Comparison of ENCODE assay signal across 32 cellular contexts in the genomic region with DNA sequence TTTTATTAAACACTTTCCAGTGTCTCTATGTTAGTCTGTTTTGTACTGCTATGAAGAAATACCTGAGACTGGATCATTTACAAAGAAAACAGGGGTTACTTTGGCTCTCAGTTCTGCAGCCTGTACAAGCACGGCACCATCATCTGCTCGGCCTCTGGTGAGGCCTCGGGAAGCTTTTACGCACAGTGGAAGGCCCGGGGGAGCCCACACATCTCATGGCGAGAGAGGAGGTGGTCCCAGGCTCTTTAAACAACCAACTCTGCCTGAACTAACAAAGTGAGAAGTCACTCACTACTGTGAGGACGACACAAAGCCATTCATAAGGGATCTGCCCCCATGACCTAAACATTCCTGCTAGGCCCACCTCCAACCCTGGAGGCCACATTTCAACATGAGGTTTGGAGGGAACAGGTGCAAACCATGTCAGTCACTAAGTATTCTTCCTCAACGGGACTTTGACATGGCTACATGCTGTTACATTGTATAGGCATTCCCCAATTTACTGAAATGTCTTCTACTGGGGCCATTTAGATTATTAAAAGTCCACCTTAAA. TPM values are rescaled to one million over a fixed set of nuclear protein-coding genes. Genes with fewer than 3 reads are reported as not detected.
"Had no signal": no experiment of that assay in that cellular context is flagged by ENCODE, and none has a peak within 500 bp of the region (broad histone marks: within the 10 kb centered on the region; RNA-seq: fewer than 3 reads in every experiment).

No MANE protein-coding gene starts in this region.

- H3K27me3 Mint-ChIP-seq: activated naive CD8-positive, alpha-beta T cell; stimulated activated naive CD8-positive, alpha-beta T cell treated with anti-CD3 and anti-CD28 coated beads, Interleukin-15, Interleukin-2, amounts not matched to agents 100 ng/mL and 50 ng/mL, for 24 hours had no signal

- H3K27ac Mint-ChIP-seq: activated naive CD8-positive, alpha-beta T cell; activated T-helper 2 cell treated with anti-CD3 and anti-CD28 coated beads, Interferon-gamma antibody, Interleukin-2, Interleukin-4, amounts not matched to agents 10 μg/mL and 5 μg/mL and 100 μg/mL, durations not matched to agents 14 hours and 24 hours and 36 hours; immature natural killer cell; nephron progenitor cell; stimulated activated naive CD8-positive, alpha-beta T cell treated with anti-CD3 and anti-CD28 coated beads, Interleukin-15, Interleukin-2, amounts not matched to agents 100 ng/mL and 50 ng/mL, for 24 hours had no signal

- DNase-seq: activated CD4-positive, alpha-beta T cell treated with anti-CD3 and anti-CD28 coated beads for 1 hour; activated CD4-positive, alpha-beta T cell treated with anti-CD3 and anti-CD28 coated beads, Interleukin-2, amount 50 U/mL, for 1 hour; activated naive CD4-positive, alpha-beta T cell; activated T-cell treated with anti-CD3 and anti-CD28 coated beads, Interleukin-2, amount 50 U/mL, for 1 hour; adrenal gland; central memory CD4-positive, alpha-beta T cell; dermis blood vessel endothelial cell; effector CD8-positive, alpha-beta T cell; erythroblast; foreskin fibroblast; heart right ventricle; immature natural killer cell; kidney glomerular epithelial cell; left ventricle myocardium inferior; midbrain; nephron progenitor cell; sigmoid colon; spleen; stimulated activated CD4-positive, alpha-beta T cell treated with anti-CD3 and anti-CD28 coated beads, Interleukin-4, amount 100 ng/mL, for 1 hour; T-helper 1 cell; WERI-Rb-1 had no signal

- H3K9ac ChIP-seq: parathyroid adenoma had no signal

- H3K27me3 ChIP-seq: adrenal gland, ascending aorta, heart right ventricle, sigmoid colon, spleen, tibial nerve had no signal

- ATAC-seq: heart right ventricle had no signal

- FAIRE-seq: TTC549, urothelium cell line had no signal

- H3K4me3 ChIP-seq: adrenal gland, ascending aorta, heart right ventricle, left ventricle myocardium inferior, sigmoid colon, spleen, tibial nerve had no signal

- H3K9me3 Mint-ChIP-seq: activated T-helper 2 cell treated with anti-CD3 and anti-CD28 coated beads, Interferon-gamma antibody, Interleukin-2, Interleukin-4, amounts not matched to agents 10 μg/mL and 5 μg/mL and 100 μg/mL, durations not matched to agents 14 hours and 24 hours and 36 hours; immature natural killer cell; nephron progenitor cell; stimulated activated naive CD8-positive, alpha-beta T cell treated with anti-CD3 and anti-CD28 coated beads, Interleukin-15, Interleukin-2, amounts not matched to agents 100 ng/mL and 50 ng/mL, for 24 hours had no signal

- H3K4me1 Mint-ChIP-seq: immature natural killer cell had no signal

- H3K4me3 Mint-ChIP-seq: activated naive CD8-positive, alpha-beta T cell; immature natural killer cell; nephron progenitor cell; stimulated activated naive CD8-positive, alpha-beta T cell treated with anti-CD3 and anti-CD28 coated beads, Interleukin-15, Interleukin-2, amounts not matched to agents 100 ng/mL and 50 ng/mL, for 24 hours had no signal

- H3K9me3 ChIP-seq: adrenal gland, ascending aorta, heart right ventricle, left ventricle myocardium inferior, sigmoid colon, spleen, tibial nerve had no signal

- H2AFZ ChIP-seq: parathyroid adenoma had no signal

- H3K4me1 ChIP-seq: adrenal gland, ascending aorta had no signal

- H3K27ac ChIP-seq: adrenal gland, ascending aorta, heart right ventricle, left ventricle myocardium inferior, parathyroid adenoma, sigmoid colon, tibial nerve, WERI-Rb-1 had no signal

RNA-seq across cellular contexts. Expression of a gene that starts 50.0 kb away (rescaled TPM):
- total RNA-seq: activated T-helper 2 cell treated with anti-CD3 and anti-CD28 coated beads, Interferon-gamma antibody, Interleukin-2, Interleukin-4, amounts not matched to agents 10 μg/mL and 5 μg/mL and 100 μg/mL, durations not matched to agents 14 hours and 24 hours and 36 hours; adrenal gland; ascending aorta; dermis blood vessel endothelial cell; fibroblast of lung; heart right ventricle; left ventricle myocardium inferior; renal cortical epithelial cell; sigmoid colon; tibial nerve had no signal
- polyA plus RNA-seq: adrenal gland, fibroblast of lung, heart right ventricle, immature natural killer cell, mammary epithelial cell, sigmoid colon had no signal
